In genomic region chrX:99761731-99762130, GRCh38 we compare ENCODE assay signal across 31 cellular contexts.
DNase-seq lines count a peak whose midpoint lies in the region; TF ChIP-seq lines count a peak whose summit lies in the region.
"Had no signal": no experiment of that assay in that cellular context is flagged by ENCODE, and none has a peak within 500 bp of the region (broad histone marks: within the 10 kb centered on the region; RNA-seq: fewer than 3 reads in every experiment).

No MANE protein-coding gene starts in this region.

- no peaks in the 10 kb centered on the region for H3K4me1 ChIP-seq in spleen
- H3K4me1 ChIP-seq: A549; BE2C; BLaER1; BLaER1 treated with 17β-estradiol and CSF1 and Interleukin-3, amounts not matched to agents 10 nM and 100 nM; Caco-2 had no signal

- peak; percentile 51 for DNase-seq in chondrocyte (ENCODE audit: low spot score)
- DNase-seq in mesenteric fat pad (ENCODE audit: low spot score), result peak; percentile 57
- no peak for DNase-seq in AG20443 (ENCODE audit: low spot score)
- DNase-seq in spleen, result no peak
- DNase-seq: 8988T; ACHN; AML-193; BE2C; C1 segment of cervical spinal cord; Caco-2; Calu3; CD4-positive, alpha-beta memory T cell; CD4-positive, alpha-beta T cell; CD4-positive, CD25-positive, alpha-beta regulatory T cell; CD8-positive, alpha-beta memory T cell; CD8-positive, alpha-beta T cell; COR-L47; DMS 273 treated with DMSO at 0.1 percent for 48 hours; DMS153; DMS53; DMS79; DMS79 treated with DMSO at 0.1 percent for 48 hours; DND-41; EL had no signal

- no peaks in the 10 kb centered on the region for H3K27me3 ChIP-seq in spleen (replicated peaks in 1 of 7)
- H3K27me3 ChIP-seq: BE2C had no signal

- no peak overlapping the region for H3K4me3 ChIP-seq in spleen
- H3K4me3 ChIP-seq: A549; BLaER1; BLaER1 treated with 17β-estradiol and CSF1 and Interleukin-3, amounts not matched to agents 10 nM and 100 nM had no signal

- 65 to 86% (median 77%) methylated on average over 2 to 3 of the region's 3 CpGs for WGBS in spleen, 5 donors

- no peaks in the 10 kb centered on the region for H3K36me3 Mint-ChIP-seq in chondrocyte (ENCODE audit: low read depth)
- H3K36me3 Mint-ChIP-seq: CD14-positive monocyte; CD4-positive, alpha-beta memory T cell; CD4-positive, CD25-positive, alpha-beta regulatory T cell; CD8-positive, alpha-beta memory T cell; CD8-positive, alpha-beta T cell had no signal

- no peaks in the 10 kb centered on the region for H3K27me3 Mint-ChIP-seq in chondrocyte (ENCODE audit: low read depth)
- H3K27me3 Mint-ChIP-seq: B cell; CD4-positive, alpha-beta memory T cell; CD4-positive, alpha-beta T cell; CD4-positive, CD25-positive, alpha-beta regulatory T cell had no signal

- no peak overlapping the region for H3K27ac ChIP-seq in spleen
- H3K27ac ChIP-seq: 22Rv1; A549; BLaER1; BLaER1 treated with 17β-estradiol and CSF1 and Interleukin-3, amounts not matched to agents 10 nM and 100 nM; C4-2B had no signal

- TF ChIP-seq CTCF in chondrocyte (IDR thresholded peaks at IDR 0.05) (no peak), spleen (IDR thresholded peaks at IDR 0.05 in 8 of 11, conservative IDR thresholded peaks at IDR 0.05 in 3 of 11) (no peak)

- H3K36me3 ChIP-seq in spleen, result no peaks in the 10 kb centered on the region
- H3K36me3 ChIP-seq: BE2C; BLaER1; BLaER1 treated with 17β-estradiol and CSF1 and Interleukin-3, amounts not matched to agents 10 nM and 100 nM had no signal

- no peaks in the 10 kb centered on the region for H3K4me1 Mint-ChIP-seq in chondrocyte (ENCODE audit: low read depth)
- H3K4me1 Mint-ChIP-seq: B cell; CD14-positive monocyte; CD4-positive, alpha-beta memory T cell; CD4-positive, CD25-positive, alpha-beta regulatory T cell; CD8-positive, alpha-beta memory T cell had no signal

- intact Hi-C loops in spleen (cut with DNase I; ENCODE audit: low total_unique reads), result no loop called here

- H3K4me3 Mint-ChIP-seq in chondrocyte (ENCODE audit: unreplicated experiment), result no peak overlapping the region
- H3K4me3 Mint-ChIP-seq: B cell; CD14-positive monocyte; CD4-positive, alpha-beta memory T cell; CD4-positive, alpha-beta T cell; CD4-positive, CD25-positive, alpha-beta regulatory T cell; CD8-positive, alpha-beta memory T cell; CD8-positive, alpha-beta T cell had no signal

- H3K9me3 ChIP-seq in spleen, result peaks cover 0 to 21% (median 8%) of the 10 kb centered on the region in 8 donors
- H3K9me3 ChIP-seq: A549, BE2C, Caco-2 had no signal

- H3K9me3 Mint-ChIP-seq in chondrocyte (ENCODE audit: low read depth), result peaks cover 26% of the 10 kb centered on the region
- H3K9me3 Mint-ChIP-seq: CD4-positive, alpha-beta T cell; CD8-positive, alpha-beta T cell had no signal

- TF ChIP-seq POLR2A in spleen (IDR thresholded peaks at IDR 0.05), result no peak

- H3K27ac Mint-ChIP-seq in chondrocyte (ENCODE audit: unreplicated experiment), result no peak overlapping the region
- H3K27ac Mint-ChIP-seq: B cell; CD14-positive monocyte; CD4-positive, alpha-beta memory T cell; CD4-positive, alpha-beta T cell; CD4-positive, CD25-positive, alpha-beta regulatory T cell; CD8-positive, alpha-beta memory T cell; CD8-positive, alpha-beta T cell had no signal

Comparison
In these comparisons a context has a peak if more than half of its experiments do, and no peak if none do; other contexts are left out.
1. DNase-seq: peak in chondrocyte (single experiment) and mesenteric fat pad (single experiment); none in AG20443 (single experiment) and spleen (single experiment).